In the genomic region with DNA sequence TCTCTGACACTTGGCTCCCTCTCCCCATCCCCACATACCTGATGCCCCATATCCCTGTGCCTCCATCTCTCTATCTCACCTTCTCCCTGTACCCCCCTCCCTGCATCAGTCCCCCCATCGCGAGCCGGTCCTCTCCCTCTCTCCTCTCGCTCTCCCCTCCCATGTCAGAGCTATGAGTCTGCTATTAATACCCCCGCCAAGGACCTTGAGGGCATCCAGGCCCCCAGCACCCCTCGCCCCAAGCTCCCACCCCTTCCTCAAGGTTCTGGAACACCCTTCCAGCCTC, we compare ENCODE assay signal across 18 cellular contexts. TPM values are rescaled to one million over a fixed set of nuclear protein-coding genes. Genes with fewer than 3 reads are reported as not detected.
A peak's percentile ranks its signal among the peaks of the same experiment; 100 is the strongest.
DNase-seq lines count a peak whose midpoint lies in the region; ATAC-seq lines count a peak whose summit lies in the region.
"Had no signal": no experiment of that assay in that cellular context is flagged by ENCODE, and none has a peak within 500 bp of the region (broad histone marks: within the 10 kb centered on the region; RNA-seq: fewer than 3 reads in every experiment).

No MANE protein-coding gene starts in this region.

- H3K27me3 Mint-ChIP-seq in activated naive CD4-positive, alpha-beta T cell treated with anti-CD3 and anti-CD28 coated beads, Interleukin-2, amount 50 U/mL, for 24 hours = peaks cover 18% of the 10 kb centered on the region
- H3K27me3 Mint-ChIP-seq in activated naive CD4-positive, alpha-beta T cell treated with anti-CD3 and anti-CD28 coated beads, Interleukin-2, amount 10 ng/mL, durations not matched to agents 7 days and 5 days = peaks cover 83% of the 10 kb centered on the region
- H3K27me3 Mint-ChIP-seq in T-helper 17 cell = peaks cover 22% of the 10 kb centered on the region

- H3K4me1 ChIP-seq in iPS-18a (ENCODE audit: control insufficient read depth, low read depth, low read length) = peaks cover 30% of the 10 kb centered on the region
- H3K4me1 ChIP-seq: foreskin keratinocyte had no signal

- peaks cover 58% of the 10 kb centered on the region for H3K4me1 Mint-ChIP-seq in activated naive CD4-positive, alpha-beta T cell treated with anti-CD3 and anti-CD28 coated beads, Interleukin-2, amount 50 U/mL, for 24 hours
- H3K4me1 Mint-ChIP-seq in activated naive CD4-positive, alpha-beta T cell treated with anti-CD3 and anti-CD28 coated beads, Interleukin-2, amount 10 ng/mL, durations not matched to agents 7 days and 5 days = peaks cover 44% of the 10 kb centered on the region
- peaks cover 36% of the 10 kb centered on the region for H3K4me1 Mint-ChIP-seq in T-helper 17 cell
- peaks cover 70% of the 10 kb centered on the region for H3K4me1 Mint-ChIP-seq in stimulated activated effector memory CD8-positive, alpha-beta T cell treated with anti-CD3 and anti-CD28 coated beads, Interleukin-12 subunit alpha, Interleukin-12 subunit beta, amount 100 ng/mL, for 72 hours

- H3K36me3 ChIP-seq in iPS-18a (ENCODE audit: control insufficient read depth, low read depth, low read length) = no peaks in the 10 kb centered on the region
- H3K36me3 ChIP-seq: left lung had no signal

- H3K4me3 Mint-ChIP-seq in activated naive CD4-positive, alpha-beta T cell treated with anti-CD3 and anti-CD28 coated beads, Interleukin-2, amount 50 U/mL, for 24 hours = peak overlapping the region; percentile 15
- H3K4me3 Mint-ChIP-seq in activated naive CD4-positive, alpha-beta T cell treated with anti-CD3 and anti-CD28 coated beads, Interleukin-2, amount 10 ng/mL, durations not matched to agents 7 days and 5 days = no peak overlapping the region
- peak overlapping the region; percentile 72 for H3K4me3 Mint-ChIP-seq in T-helper 17 cell
- peak overlapping the region; percentile 56 for H3K4me3 Mint-ChIP-seq in stimulated activated effector memory CD8-positive, alpha-beta T cell treated with anti-CD3 and anti-CD28 coated beads, Interleukin-12 subunit alpha, Interleukin-12 subunit beta, amount 100 ng/mL, for 72 hours

- no peak for DNase-seq in activated naive CD4-positive, alpha-beta T cell treated with anti-CD3 and anti-CD28 coated beads, Interleukin-2, amount 10 ng/mL, durations not matched to agents 7 days and 5 days
- no peak for DNase-seq in T-helper 17 cell
- no peak for DNase-seq in stimulated activated effector memory CD8-positive, alpha-beta T cell treated with anti-CD3 and anti-CD28 coated beads, Interleukin-12 subunit alpha, Interleukin-12 subunit beta, amount 100 ng/mL, for 72 hours (ENCODE audit: low spot score in 2 of 2)
- DNase-seq in NCI-H1105 treated with DMSO at 0.1 percent for 48 hours (lab: John Stamatoyannopoulos, UW) = no peak
- DNase-seq in superior temporal gyrus (ENCODE audit: extremely low spot score) = no peak
- DNase-seq in T1000 (lab: John Stamatoyannopoulos, UW) = no peak
- DNase-seq: cerebellar nuclear complex, foreskin keratinocyte, GOT3, left lung, natural killer cell, NCI-H1694 treated with DMSO at 0.1 percent for 48 hours, retina had no signal

- H3K4me3 ChIP-seq in iPS-18a (ENCODE audit: low read length) = peak overlapping the region; percentile 53
- H3K4me3 ChIP-seq: left lung, PC-9 had no signal

- CTCF ChIA-PET in activated naive CD4-positive, alpha-beta T cell treated with anti-CD3 and anti-CD28 coated beads, Interleukin-2, amount 10 ng/mL, durations not matched to agents 7 days and 5 days (lab: Charles Lee) = interaction anchor here (1.0 kb wide), 1 partner anchor 12 kb away, joined by 3 read pairs; no protein-coding TSS in a partner anchor

- ATAC-seq in T-helper 17 cell = no peak
- no peak for ATAC-seq in stimulated activated effector memory CD8-positive, alpha-beta T cell treated with anti-CD3 and anti-CD28 coated beads, Interleukin-12 subunit alpha, Interleukin-12 subunit beta, amount 100 ng/mL, for 72 hours
- ATAC-seq: foreskin keratinocyte, left lung, natural killer cell had no signal

- peaks cover 61% of the 10 kb centered on the region for H3K27me3 ChIP-seq in iPS-18a (ENCODE audit: control insufficient read depth, insufficient read depth, low read length)

- no peaks in the 10 kb centered on the region for H3K9me3 ChIP-seq in T-helper 17 cell (ENCODE audit: control insufficient read depth, low read length, poor library complexity, severe bottlenecking)
- H3K9me3 ChIP-seq in iPS-18a (ENCODE audit: control insufficient read depth, low read depth, low read length) = no peaks in the 10 kb centered on the region
- H3K9me3 ChIP-seq: left lung had no signal

- H3K27ac ChIP-seq in iPS-18a (ENCODE audit: low read length) = no peak overlapping the region
- H3K27ac ChIP-seq: foreskin keratinocyte, left lung, PC-9 had no signal

- H3K27ac Mint-ChIP-seq in activated naive CD4-positive, alpha-beta T cell treated with anti-CD3 and anti-CD28 coated beads, Interleukin-2, amount 50 U/mL, for 24 hours = no peak overlapping the region
- no peak overlapping the region for H3K27ac Mint-ChIP-seq in activated naive CD4-positive, alpha-beta T cell treated with anti-CD3 and anti-CD28 coated beads, Interleukin-2, amount 10 ng/mL, durations not matched to agents 7 days and 5 days
- H3K27ac Mint-ChIP-seq in T-helper 17 cell = no peak overlapping the region
- no peak overlapping the region for H3K27ac Mint-ChIP-seq in stimulated activated effector memory CD8-positive, alpha-beta T cell treated with anti-CD3 and anti-CD28 coated beads, Interleukin-12 subunit alpha, Interleukin-12 subunit beta, amount 100 ng/mL, for 72 hours

- H3K9ac ChIP-seq in iPS-18a (ENCODE audit: low read length) = no peak overlapping the region

- no peaks in the 10 kb centered on the region for H3K36me3 Mint-ChIP-seq in activated naive CD4-positive, alpha-beta T cell treated with anti-CD3 and anti-CD28 coated beads, Interleukin-2, amount 50 U/mL, for 24 hours
- H3K36me3 Mint-ChIP-seq in activated naive CD4-positive, alpha-beta T cell treated with anti-CD3 and anti-CD28 coated beads, Interleukin-2, amount 10 ng/mL, durations not matched to agents 7 days and 5 days = peaks cover 6% of the 10 kb centered on the region
- peaks cover 14% of the 10 kb centered on the region for H3K36me3 Mint-ChIP-seq in T-helper 17 cell (ENCODE audit: low read depth)
- peaks cover 16% of the 10 kb centered on the region for H3K36me3 Mint-ChIP-seq in stimulated activated effector memory CD8-positive, alpha-beta T cell treated with anti-CD3 and anti-CD28 coated beads, Interleukin-12 subunit alpha, Interleukin-12 subunit beta, amount 100 ng/mL, for 72 hours
- H3K36me3 Mint-ChIP-seq: natural killer cell had no signal

- H3K9me3 Mint-ChIP-seq in activated naive CD4-positive, alpha-beta T cell treated with anti-CD3 and anti-CD28 coated beads, Interleukin-2, amount 50 U/mL, for 24 hours = no peaks in the 10 kb centered on the region
- peaks cover 3% of the 10 kb centered on the region for H3K9me3 Mint-ChIP-seq in activated naive CD4-positive, alpha-beta T cell treated with anti-CD3 and anti-CD28 coated beads, Interleukin-2, amount 10 ng/mL, durations not matched to agents 7 days and 5 days
- peaks cover 3% of the 10 kb centered on the region for H3K9me3 Mint-ChIP-seq in stimulated activated effector memory CD8-positive, alpha-beta T cell treated with anti-CD3 and anti-CD28 coated beads, Interleukin-12 subunit alpha, Interleukin-12 subunit beta, amount 100 ng/mL, for 72 hours

RNA-seq across cellular contexts. Expression of a gene that starts 1.6 kb away (rescaled TPM):
- under 1 TPM; 0.08 to 0.17 TPM for total RNA-seq in T-helper 17 cell

RNA-seq across cellular contexts. Expression of a gene that starts 3.8 kb away (rescaled TPM):
- 10 to 100 TPM; 34.0 to 41.3 TPM for total RNA-seq in T-helper 17 cell

RNA-seq across cellular contexts. Expression of a gene that starts 30.9 kb away (rescaled TPM):
- not detected for total RNA-seq in T-helper 17 cell
- total RNA-seq: HT1080, left lung, natural killer cell, subcutaneous adipose tissue had no signal

RNA-seq across cellular contexts. Expression of a gene that starts 31.4 kb away (rescaled TPM):
- total RNA-seq in T-helper 17 cell = 1 to 10 TPM; 7.9 to 8.8 TPM

RNA-seq across cellular contexts. Expression of a gene that starts 50.7 kb away (rescaled TPM):
- 10 to 100 TPM; 32.5 TPM for total RNA-seq in T-helper 17 cell
